8 cellular contexts compared by ENCODE assay signal in genomic region chr14:49598479-49599301, GRCh38. TPM values are rescaled to one million over a fixed set of nuclear protein-coding genes. Genes with fewer than 3 reads are reported as not detected.
DNase-seq lines count a peak whose midpoint lies in the region; ATAC-seq, FAIRE-seq and TF ChIP-seq lines count a peak whose summit lies in the region.

TSS of gene LRR1 (plus strand) at chr14:49598940. CDS start at chr14:49599021, 81 bp downstream.

- TF ChIP-seq CTCF in prostate gland (IDR thresholded peaks at IDR 0.05) (no peak), upper lobe of right lung (IDR thresholded peaks at IDR 0.05) (no peak)

- H3K9me3 ChIP-seq in prostate gland (no peaks in the 10 kb centered on the region), upper lobe of right lung (no peaks in the 10 kb centered on the region)

- DNase-seq in GM12892 (ENCODE audit: insufficient read length) (peak; percentile 47), NCI-H1417 treated with DMSO at 0.1 percent for 48 hours (lab: John Stamatoyannopoulos, UW) (peak; percentile 73), amniotic epithelial cell (ENCODE audit: low read depth) (peak; percentile 78), left cardiac atrium (peak; percentile 89), prostate gland (ENCODE audit: low spot score) (peak; percentile 80), upper lobe of right lung (peak; percentile 94)

- H3K4me3 ChIP-seq in prostate gland = peak within 1 kb of the TSS; percentile 71 to 76
- peak within 1 kb of the TSS; percentile 90 for H3K4me3 ChIP-seq in upper lobe of right lung

- intact Hi-C loops in T-helper 1 cell treated with Interleukin-12 subunit alpha and Interleukin-12 subunit beta and Interleukin-4 antibody, amounts not matched to agents 30 ng/mL and 1 ng/mL, for 36 hours (cut with micrococcal nuclease) = loop anchor here (1.0 kb wide), 4 partner anchors 12 to 169 kb away; partner anchors contain the start of genes MGAT2, RPL36AL and RPS29
- intact Hi-C loops in left cardiac atrium (cut with DNase I) (no loop called here), prostate gland (cut with DNase I) (no loop called here), upper lobe of right lung (cut with DNase I) (no loop called here)

- TF ChIP-seq POLR2A in GM12892 (IDR thresholded peaks at IDR 0.05; ENCODE audit: low read depth, low read length) (peak; percentile 94), prostate gland (IDR thresholded peaks at IDR 0.05) (peak; percentile 28)

- H3K4me1 ChIP-seq in prostate gland (replicated peaks) (no peaks in the 10 kb centered on the region), upper lobe of right lung (peaks cover 26% of the 10 kb centered on the region)

- ATAC-seq in HG02763 (IDR thresholded peaks at IDR 0.05; ENCODE audit: unreplicated experiment) (peak; percentile 51), left cardiac atrium (peak; percentile 90), upper lobe of right lung (peak; percentile 94)

- H3K27ac ChIP-seq in prostate gland (peak within 1 kb of the TSS; percentile 96 to 97), upper lobe of right lung (peak within 1 kb of the TSS; percentile 98)

- FAIRE-seq in GM12892 (lab: Jason Lieb, UNC) = peak; percentile 76

- under 1% methylated on average over 76 of the region's 78 CpGs for WGBS in prostate gland

- H3K36me3 ChIP-seq in prostate gland (no peaks in the 10 kb centered on the region), upper lobe of right lung (no peaks in the 10 kb centered on the region)

- H3K27me3 ChIP-seq in prostate gland (replicated peaks; ENCODE audit: insufficient read depth) (no peaks in the 10 kb centered on the region), upper lobe of right lung (no peaks in the 10 kb centered on the region)

RNA-seq across cellular contexts. Expression of gene LRR1, which starts in this region (rescaled TPM):
- 24.9 TPM for polyA plus RNA-seq in GM12892 (2012; ENCODE audit: missing spikeins)
- 36.0 and 42.0 TPM in 2 replicates for total RNA-seq in T-helper 1 cell treated with Interleukin-12 subunit alpha and Interleukin-12 subunit beta and Interleukin-4 antibody, amounts not matched to agents 30 ng/mL and 1 ng/mL, for 36 hours
- total RNA-seq in left cardiac atrium (1 to 10 TPM; 6.2 to 7.4 TPM), prostate gland (1 to 10 TPM; 7.0 to 8.4 TPM), upper lobe of right lung (6.0 TPM)

Comparison
In these comparisons a context has a peak if more than half of its experiments do, and no peak if none do; other contexts are left out.
1. Peak in every context shown above with its lines: DNase-seq, ATAC-seq, H3K4me3 ChIP-seq and H3K27ac ChIP-seq.